1 cellular context compared by ENCODE assay signal in the genomic region with DNA sequence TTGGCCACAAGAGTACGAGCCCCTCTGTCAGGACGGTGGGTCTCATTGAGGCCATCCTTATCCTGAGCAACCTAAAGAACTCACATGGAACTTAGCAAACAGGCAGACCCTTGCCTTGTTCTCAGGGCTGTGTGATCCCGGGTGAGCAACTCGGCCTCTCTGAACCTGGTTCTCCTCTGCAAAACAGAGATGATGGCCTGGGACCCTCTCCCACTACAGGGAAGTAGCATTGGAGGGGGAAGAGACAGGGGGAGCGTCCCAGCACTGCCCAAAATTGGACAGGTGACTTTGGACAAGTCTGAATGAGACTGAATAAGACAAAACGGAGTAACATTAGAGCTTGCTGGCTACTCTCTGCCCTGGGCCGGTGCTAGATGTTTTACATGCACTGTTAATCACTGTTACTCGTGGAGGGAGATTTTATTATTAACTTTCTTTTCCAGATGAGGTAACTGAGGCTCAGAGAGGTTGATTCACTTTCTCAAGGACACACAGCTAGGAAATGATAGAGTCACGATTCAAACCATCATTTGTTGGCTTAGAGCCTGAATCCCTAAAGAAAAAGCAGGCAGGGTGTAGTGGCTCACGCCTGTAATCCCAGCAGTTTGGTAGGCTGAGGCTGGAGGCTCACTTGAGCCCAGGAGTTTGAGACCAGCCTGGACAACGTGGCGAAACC.
TF ChIP-seq lines count a peak whose summit lies in the region.

No MANE protein-coding gene starts in this region.

TF ChIP-seq in GM23338, 12 proteins besides CTCF, POLR2A, EP300 and RAD21 (continued from another document):
- TF ChIP-seq, protein P1, sequence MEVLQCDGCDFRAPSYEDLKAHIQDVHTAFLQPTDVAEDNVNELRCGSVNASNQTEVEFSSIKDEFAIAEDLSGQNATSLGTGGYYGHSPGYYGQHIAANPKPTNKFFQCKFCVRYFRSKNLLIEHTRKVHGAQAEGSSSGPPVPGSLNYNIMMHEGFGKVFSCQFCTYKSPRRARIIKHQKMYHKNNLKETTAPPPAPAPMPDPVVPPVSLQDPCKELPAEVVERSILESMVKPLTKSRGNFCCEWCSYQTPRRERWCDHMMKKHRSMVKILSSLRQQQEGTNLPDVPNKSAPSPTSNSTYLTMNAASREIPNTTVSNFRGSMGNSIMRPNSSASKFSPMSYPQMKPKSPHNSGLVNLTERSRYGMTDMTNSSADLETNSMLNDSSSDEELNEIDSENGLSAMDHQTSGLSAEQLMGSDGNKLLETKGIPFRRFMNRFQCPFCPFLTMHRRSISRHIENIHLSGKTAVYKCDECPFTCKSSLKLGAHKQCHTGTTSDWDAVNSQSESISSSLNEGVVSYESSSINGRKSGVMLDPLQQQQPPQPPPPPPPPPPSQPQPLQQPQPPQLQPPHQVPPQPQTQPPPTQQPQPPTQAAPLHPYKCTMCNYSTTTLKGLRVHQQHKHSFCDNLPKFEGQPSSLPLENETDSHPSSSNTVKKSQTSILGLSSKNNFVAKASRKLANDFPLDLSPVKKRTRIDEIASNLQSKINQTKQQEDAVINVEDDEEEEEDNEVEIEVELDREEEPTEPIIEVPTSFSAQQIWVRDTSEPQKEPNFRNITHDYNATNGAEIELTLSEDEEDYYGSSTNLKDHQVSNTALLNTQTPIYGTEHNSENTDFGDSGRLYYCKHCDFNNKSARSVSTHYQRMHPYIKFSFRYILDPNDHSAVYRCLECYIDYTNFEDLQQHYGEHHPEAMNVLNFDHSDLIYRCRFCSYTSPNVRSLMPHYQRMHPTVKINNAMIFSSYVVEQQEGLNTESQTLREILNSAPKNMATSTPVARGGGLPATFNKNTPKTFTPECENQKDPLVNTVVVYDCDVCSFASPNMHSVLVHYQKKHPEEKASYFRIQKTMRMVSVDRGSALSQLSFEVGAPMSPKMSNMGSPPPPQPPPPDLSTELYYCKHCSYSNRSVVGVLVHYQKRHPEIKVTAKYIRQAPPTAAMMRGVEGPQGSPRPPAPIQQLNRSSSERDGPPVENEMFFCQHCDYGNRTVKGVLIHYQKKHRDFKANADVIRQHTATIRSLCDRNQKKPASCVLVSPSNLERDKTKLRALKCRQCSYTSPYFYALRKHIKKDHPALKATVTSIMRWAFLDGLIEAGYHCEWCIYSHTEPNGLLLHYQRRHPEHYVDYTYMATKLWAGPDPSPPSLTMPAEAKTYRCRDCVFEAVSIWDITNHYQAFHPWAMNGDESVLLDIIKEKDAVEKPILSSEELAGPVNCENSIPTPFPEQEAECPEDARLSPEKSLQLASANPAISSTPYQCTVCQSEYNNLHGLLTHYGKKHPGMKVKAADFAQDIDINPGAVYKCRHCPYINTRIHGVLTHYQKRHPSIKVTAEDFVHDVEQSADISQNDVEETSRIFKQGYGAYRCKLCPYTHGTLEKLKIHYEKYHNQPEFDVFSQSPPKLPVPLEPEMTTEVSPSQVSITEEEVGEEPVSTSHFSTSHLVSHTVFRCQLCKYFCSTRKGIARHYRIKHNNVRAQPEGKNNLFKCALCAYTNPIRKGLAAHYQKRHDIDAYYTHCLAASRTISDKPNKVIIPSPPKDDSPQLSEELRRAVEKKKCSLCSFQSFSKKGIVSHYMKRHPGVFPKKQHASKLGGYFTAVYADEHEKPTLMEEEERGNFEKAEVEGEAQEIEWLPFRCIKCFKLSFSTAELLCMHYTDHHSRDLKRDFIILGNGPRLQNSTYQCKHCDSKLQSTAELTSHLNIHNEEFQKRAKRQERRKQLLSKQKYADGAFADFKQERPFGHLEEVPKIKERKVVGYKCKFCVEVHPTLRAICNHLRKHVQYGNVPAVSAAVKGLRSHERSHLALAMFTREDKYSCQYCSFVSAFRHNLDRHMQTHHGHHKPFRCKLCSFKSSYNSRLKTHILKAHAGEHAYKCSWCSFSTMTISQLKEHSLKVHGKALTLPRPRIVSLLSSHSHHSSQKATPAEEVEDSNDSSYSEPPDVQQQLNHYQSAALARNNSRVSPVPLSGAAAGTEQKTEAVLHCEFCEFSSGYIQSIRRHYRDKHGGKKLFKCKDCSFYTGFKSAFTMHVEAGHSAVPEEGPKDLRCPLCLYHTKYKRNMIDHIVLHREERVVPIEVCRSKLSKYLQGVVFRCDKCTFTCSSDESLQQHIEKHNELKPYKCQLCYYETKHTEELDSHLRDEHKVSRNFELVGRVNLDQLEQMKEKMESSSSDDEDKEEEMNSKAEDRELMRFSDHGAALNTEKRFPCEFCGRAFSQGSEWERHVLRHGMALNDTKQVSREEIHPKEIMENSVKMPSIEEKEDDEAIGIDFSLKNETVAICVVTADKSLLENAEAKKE (CRISPR knock-in tag; IDR thresholded peaks at IDR 0.05) = no peak
- TF ChIP-seq EZH2phosphoT487 (IDR thresholded peaks at IDR 0.05; ENCODE audit: unreplicated experiment) (no peak), JUNB (IDR thresholded peaks at IDR 0.05; ENCODE audit: unreplicated experiment) (no peak), NANOG (IDR thresholded peaks at IDR 0.05; ENCODE audit: borderline replicate concordance) (no peak), CREB1 (CRISPR knock-in tag; IDR thresholded peaks at IDR 0.05; ENCODE audit: low read depth) (no peak)
TF ChIP-seq in GM23338: peak in this region for 0.
